ENCODE assay signal across 14 cellular contexts in genomic region chr13:26112843-26113242, GRCh38.
DNase-seq lines count a peak whose midpoint lies in the region; ATAC-seq, FAIRE-seq and TF ChIP-seq lines count a peak whose summit lies in the region.
"Had no signal": no experiment of that assay in that cellular context is flagged by ENCODE, and none has a peak within 500 bp of the region (broad histone marks: within the 10 kb centered on the region; RNA-seq: fewer than 3 reads in every experiment).

No MANE protein-coding gene starts in this region.

- H3K36me3 Mint-ChIP-seq in neural progenitor cell: no peaks in the 10 kb centered on the region

- 0% methylated on average over 1 of the region's 4 CpGs for WGBS in K562 (ENCODE audit: insufficient coverage, low coverage, missing lambda C conversion rate)

- TF ChIP-seq CTCF in Loucy (conservative IDR thresholded peaks at IDR 0.05; ENCODE audit: low read length) (peak; percentile 72), K562 (IDR thresholded peaks at IDR 0.05 in 2 of 3, conservative IDR thresholded peaks at IDR 0.05 in 1 of 3; ENCODE audit: insufficient read depth in 2 of 3, low read depth in 1 of 3, low read length in 3 of 3) (peak; percentile 19 to 36 (median 32); a peak in 4 of 6 replicates), neural progenitor cell (IDR thresholded peaks at IDR 0.05) (peak; percentile 68)

- ATAC-seq in K562 (no peak), HG03442 (IDR thresholded peaks at IDR 0.05; ENCODE audit: unreplicated experiment) (no peak)
- ATAC-seq: stimulated activated naive CD8-positive, alpha-beta T cell treated with anti-CD3 and anti-CD28 coated beads, Interleukin-15, amount 100 ng/mL, for 72 hours had no signal

- H4K20me1 ChIP-seq in Loucy (ENCODE audit: insufficient read depth, low read length, poor library complexity, severe bottlenecking) (no peaks in the 10 kb centered on the region), K562 (replicated peaks; ENCODE audit: control insufficient read depth, insufficient read depth, low read length) (no peaks in the 10 kb centered on the region), neural progenitor cell (ENCODE audit: low read depth) (no peaks in the 10 kb centered on the region)

- H3K79me2 ChIP-seq in Loucy (ENCODE audit: insufficient read depth, low read length) (no peaks in the 10 kb centered on the region), K562 (ENCODE audit: control insufficient read depth, insufficient read depth, low read length) (no peaks in the 10 kb centered on the region), neural progenitor cell (ENCODE audit: low read depth) (no peaks in the 10 kb centered on the region)

- no peaks in the 10 kb centered on the region for H3K9me1 ChIP-seq in K562 (ENCODE audit: control insufficient read depth, insufficient read depth, low read length)

- no peaks in the 10 kb centered on the region for H3F3A ChIP-seq in Loucy (ENCODE audit: low read depth)
- H3F3A ChIP-seq in neural progenitor cell (ENCODE audit: low read depth): no peaks in the 10 kb centered on the region

- H3K4me2 ChIP-seq in Loucy (ENCODE audit: low read depth, low read length, poor library complexity, severe bottlenecking) (no peak overlapping the region), K562 (ENCODE audit: insufficient read depth, low read length) (no peak overlapping the region), neural progenitor cell (no peak overlapping the region)

- H3K9me2 ChIP-seq in Loucy (replicated peaks; ENCODE audit: low read depth, low read length): no peaks in the 10 kb centered on the region

- no peak for TF ChIP-seq EP300 in K562 (IDR thresholded peaks at IDR 0.05; ENCODE audit: low read length)

- peak in 1 of 2 experiments; percentile 20; a peak in 2 of 4 replicates for TF ChIP-seq RAD21 in K562 (CRISPR knock-in tag; conservative IDR thresholded peaks at IDR 0.05 in 1 of 2, IDR thresholded peaks at IDR 0.05 in 1 of 2)

- H3K27me3 Mint-ChIP-seq in neural progenitor cell (ENCODE audit: insufficient read depth, low read depth): no peaks in the 10 kb centered on the region

- H3K4me3 ChIP-seq in Loucy (ENCODE audit: low read length, poor library complexity, severe bottlenecking) (no peak overlapping the region), K562 (no peak overlapping the region), neural progenitor cell (no peak overlapping the region)

- no TSS peak for BruUV-seq in K562 (replicated peaks; lab: Mats Ljungman, UMichigan)

- H3K36me3 ChIP-seq in Loucy (ENCODE audit: insufficient read depth, low read length) (no peaks in the 10 kb centered on the region), K562 (ENCODE audit: control insufficient read depth, insufficient read depth, low read length) (no peaks in the 10 kb centered on the region), neural progenitor cell (no peaks in the 10 kb centered on the region)

- H3K9me3 Mint-ChIP-seq in neural progenitor cell: no peaks in the 10 kb centered on the region
- H3K9me3 Mint-ChIP-seq: stimulated activated naive CD8-positive, alpha-beta T cell treated with anti-CD3 and anti-CD28 coated beads, Interleukin-15, amount 100 ng/mL, for 72 hours had no signal

- FAIRE-seq in K562 (lab: Jason Lieb, UNC): no peak
- FAIRE-seq: colon had no signal

- no peak overlapping the region for H2AFZ ChIP-seq in Loucy (ENCODE audit: low read length)
- no peak overlapping the region for H2AFZ ChIP-seq in K562 (ENCODE audit: low read depth, low read length)
- H2AFZ ChIP-seq in neural progenitor cell (replicated peaks): no peak overlapping the region

- no peak for TF ChIP-seq POLR2A in K562 (conservative IDR thresholded peaks at IDR 0.05)

- H3K4me3 Mint-ChIP-seq in neural progenitor cell: no peak overlapping the region
- H3K4me3 Mint-ChIP-seq: stimulated activated naive CD8-positive, alpha-beta T cell treated with anti-CD3 and anti-CD28 coated beads, Interleukin-15, amount 100 ng/mL, for 72 hours had no signal

- DNase-seq in DMS 273 (lab: John Stamatoyannopoulos, UW; ENCODE audit: unreplicated experiment) (peak; percentile 14), DMS 273 treated with DMSO at 0.1 percent for 48 hours (lab: John Stamatoyannopoulos, UW) (no peak), K562 (ENCODE audit: extremely low read depth in 1 of 4, low spot score in 3 of 4) (peak in 2 of 4 experiments; percentile 5), neural progenitor cell (ENCODE audit: low spot score) (peak; percentile 18), NCI-H128 (lab: John Stamatoyannopoulos, UW; ENCODE audit: unreplicated experiment) (no peak), SK-N-DZ (ENCODE audit: low spot score) (no peak)
- DNase-seq: 8988T; activated CD4-positive, alpha-beta T cell treated with anti-CD3 and anti-CD28 coated beads for 48 hours; NCI-H2171 treated with DMSO at 0.1 percent for 48 hours; stimulated activated CD4-positive, alpha-beta T cell treated with anti-CD3 and anti-CD28 coated beads, Interleukin-2, amount 100 ng/mL, for 24 hours; stimulated activated naive CD8-positive, alpha-beta T cell treated with anti-CD3 and anti-CD28 coated beads, Interleukin-15, amount 100 ng/mL, for 72 hours had no signal

- in situ Hi-C loops in K562 (cut with MboI): no loop called here

- no peak overlapping the region for H3K27ac Mint-ChIP-seq in neural progenitor cell

- POLR2A ChIA-PET in K562 (lab: Yijun Ruan, JAX): no interaction called here

- H3K4me1 Mint-ChIP-seq in neural progenitor cell: no peaks in the 10 kb centered on the region
- H3K4me1 Mint-ChIP-seq: stimulated activated naive CD8-positive, alpha-beta T cell treated with anti-CD3 and anti-CD28 coated beads, Interleukin-15, amount 100 ng/mL, for 72 hours had no signal

- H3K4me1 ChIP-seq in Loucy (ENCODE audit: insufficient read depth, low read length, poor library complexity, severe bottlenecking): no peaks in the 10 kb centered on the region
- H3K4me1 ChIP-seq in K562 (replicated peaks in 1 of 2; ENCODE audit: control insufficient read depth in 2 of 2, insufficient read depth in 2 of 2, low read length in 2 of 2): no peaks in the 10 kb centered on the region
- H3K4me1 ChIP-seq in neural progenitor cell: no peaks in the 10 kb centered on the region

- H3K27ac ChIP-seq in K562 (ENCODE audit: extremely low read depth, low read depth, low read length) (no peak overlapping the region), neural progenitor cell (no peak overlapping the region)

- H3K9me3 ChIP-seq in Loucy (ENCODE audit: insufficient read depth, low read depth, low read length) (no peaks in the 10 kb centered on the region), K562 (replicated peaks; ENCODE audit: control insufficient read depth, insufficient read depth, low read depth, low read length) (no peaks in the 10 kb centered on the region), neural progenitor cell (ENCODE audit: low read depth) (no peaks in the 10 kb centered on the region)

- no peak overlapping the region for H3K9ac ChIP-seq in Loucy (ENCODE audit: low read depth, low read length, poor library complexity, severe bottlenecking)
- no peak overlapping the region for H3K9ac ChIP-seq in K562 (ENCODE audit: insufficient read depth in 1 of 2, low read depth in 2 of 2, low read length in 2 of 2)
- H3K9ac ChIP-seq in neural progenitor cell: no peak overlapping the region

- intact Hi-C loops in K562 (cut with micrococcal nuclease): no loop called here

- H3K27me3 ChIP-seq in Loucy (ENCODE audit: insufficient read depth, low read length, poor library complexity, severe bottlenecking): no peaks in the 10 kb centered on the region
- peaks cover 0 to 6% of the 10 kb centered on the region in 2 experiments; a peak in 1 of 5 replicates for H3K27me3 ChIP-seq in K562 (ENCODE audit: control insufficient read depth in 2 of 2, insufficient read depth in 2 of 2, low read length in 2 of 2)
- no peaks in the 10 kb centered on the region for H3K27me3 ChIP-seq in neural progenitor cell

- CTCF ChIA-PET in K562 (lab: Yijun Ruan, JAX; ENCODE audit: low intra/inter-chr PET ratio): no interaction called here

TF ChIP-seq in K562, 482 proteins besides CTCF, POLR2A, EP300 and RAD21:
- TF ChIP-seq DACH1 (IDR thresholded peaks at IDR 0.05; ENCODE audit: partially characterized antibody) (no peak), SIN3B (IDR thresholded peaks at IDR 0.05; ENCODE audit: low read depth) (no peak), ZNF830 (CRISPR knock-in tag; IDR thresholded peaks at IDR 0.05) (no peak), RFX7 (CRISPR knock-in tag; IDR thresholded peaks at IDR 0.05) (no peak), DEAF1 (CRISPR knock-in tag; IDR thresholded peaks at IDR 0.05) (no peak), ARID2 (IDR thresholded peaks at IDR 0.05) (no peak), ZNF695 (CRISPR knock-in tag; IDR thresholded peaks at IDR 0.05) (no peak), SRSF1 (IDR thresholded peaks at IDR 0.05; ENCODE audit: low read depth, low read length) (no peak), RB1 (IDR thresholded peaks at IDR 0.05; ENCODE audit: low read depth) (no peak), SNAPC5 (CRISPR knock-in tag; IDR thresholded peaks at IDR 0.05) (no peak), COPS2 (conservative IDR thresholded peaks at IDR 0.05) (no peak), ZNF197 (CRISPR knock-in tag; IDR thresholded peaks at IDR 0.05; ENCODE audit: low read depth) (no peak), SNIP1 (IDR thresholded peaks at IDR 0.05; ENCODE audit: low read depth) (no peak)
TF ChIP-seq in K562: peak in this region for 0.

Comparison
In these comparisons a context has a peak if more than half of its experiments do, and no peak if none do; other contexts are left out.
1. DNase-seq: peak in DMS 273 (single experiment) and neural progenitor cell (single experiment); none in DMS 273 treated with DMSO at 0.1 percent for 48 hours (single experiment), NCI-H128 (single experiment) and SK-N-DZ (single experiment).
2. Peak in every context shown above with its lines, with median percentiles within 50 percentile points of each other: CTCF ChIP-seq.